ENCODE assay signal across 8 cellular contexts in genomic region chr6:106510090-106510970, GRCh38.
DNase-seq lines count a peak whose midpoint lies in the region; ATAC-seq and TF ChIP-seq lines count a peak whose summit lies in the region.

No MANE protein-coding gene starts in this region.

- H3K4me2 ChIP-seq in PC-9: peak overlapping the region; percentile 90

- no peak overlapping the region for H3K9ac ChIP-seq in rectal smooth muscle tissue (ENCODE audit: low read length)

- no peaks in the 10 kb centered on the region for H3K9me2 ChIP-seq in PC-9 (ENCODE audit: insufficient read depth)

- ATAC-seq in HG03432 (IDR thresholded peaks at IDR 0.05; ENCODE audit: unreplicated experiment): peak; percentile 43

- H3K27me3 ChIP-seq in PC-9 (ENCODE audit: insufficient read depth, low read depth) (no peaks in the 10 kb centered on the region), cardiac muscle cell (peaks cover 94% of the 10 kb centered on the region), rectal smooth muscle tissue (ENCODE audit: control insufficient read depth, insufficient read depth, low read length) (peaks cover 2% of the 10 kb centered on the region)

- no peaks in the 10 kb centered on the region for H3K36me3 ChIP-seq in PC-9 (ENCODE audit: low read depth)
- H3K36me3 ChIP-seq in cardiac muscle cell: no peaks in the 10 kb centered on the region
- no peaks in the 10 kb centered on the region for H3K36me3 ChIP-seq in rectal smooth muscle tissue (ENCODE audit: control insufficient read depth, insufficient read depth, low read length)

- intact Hi-C loops in PC-9 (cut with micrococcal nuclease; ENCODE audit: unreplicated experiment): loop anchor here (5.0 kb wide), 1 partner anchor 63 kb away; no protein-coding TSS in a partner anchor

- no TSS peak for BruUV-seq in PC-9 (replicated peaks; lab: Mats Ljungman, UMichigan)

- peaks cover 23% of the 10 kb centered on the region for H3F3A ChIP-seq in PC-9 (ENCODE audit: insufficient read depth, low read depth)

- no peaks in the 10 kb centered on the region for H4K20me1 ChIP-seq in PC-9 (ENCODE audit: insufficient read depth)

- TF ChIP-seq CTCF in PC-9 (conservative IDR thresholded peaks at IDR 0.05) (no peak), cardiac muscle cell (IDR thresholded peaks at IDR 0.05; ENCODE audit: low read depth, low read length) (no peak)

- POLR2A ChIA-PET in PC-9 (lab: Charles Lee; ENCODE audit: unreplicated experiment): no interaction called here

- DNase-seq in NCI-H2107 (lab: John Stamatoyannopoulos, UW) (peak; percentile 7), NCI-H2107 treated with DMSO at 0.1 percent for 48 hours (lab: John Stamatoyannopoulos, UW; ENCODE audit: unreplicated experiment) (no peak), PC-9 (peak; percentile 52 to 61), activated gamma-delta T cell treated with Interleukin-2 at 50 U/mL for 16 hours (peak; percentile 58), cardiac muscle cell (ENCODE audit: low read depth in 1 of 2, low spot score in 1 of 2) (peak; percentile 42 to 61), NCI-H187 (lab: John Stamatoyannopoulos, UW) (no peak)

- H3K4me3 ChIP-seq in PC-9 (peak overlapping the region; percentile 76), cardiac muscle cell (peak overlapping the region; percentile 24), rectal smooth muscle tissue (ENCODE audit: low read length) (peak overlapping the region; percentile 94)

- CTCF ChIA-PET in PC-9 (lab: Charles Lee): no interaction called here

- H3K79me2 ChIP-seq in PC-9 (ENCODE audit: low read depth): no peaks in the 10 kb centered on the region

- no peak overlapping the region for H3K27ac ChIP-seq in PC-9
- H3K27ac ChIP-seq in cardiac muscle cell: no peak overlapping the region
- no peak overlapping the region for H3K27ac ChIP-seq in rectal smooth muscle tissue (ENCODE audit: low read depth, low read length)

- peak overlapping the region; percentile 90 for H2AFZ ChIP-seq in PC-9

- H3K4me1 ChIP-seq in PC-9 (replicated peaks; ENCODE audit: insufficient read depth) (peaks cover 40% of the 10 kb centered on the region), cardiac muscle cell (ENCODE audit: low read depth) (peaks cover 9% of the 10 kb centered on the region), rectal smooth muscle tissue (ENCODE audit: control insufficient read depth, insufficient read depth, low read length) (peaks cover 3% of the 10 kb centered on the region)

- no peaks in the 10 kb centered on the region for H3K9me3 ChIP-seq in PC-9 (ENCODE audit: insufficient read depth, low read depth)
- H3K9me3 ChIP-seq in cardiac muscle cell (ENCODE audit: low read depth): no peaks in the 10 kb centered on the region

Comparison
In these comparisons a context has a peak if more than half of its experiments do, and no peak if none do; other contexts are left out.
1. DNase-seq: peak in NCI-H2107 (single experiment), PC-9 (2 of 2), activated gamma-delta T cell treated with Interleukin-2 at 50 U/mL for 16 hours (single experiment) and cardiac muscle cell (2 of 2); none in NCI-H2107 treated with DMSO at 0.1 percent for 48 hours (single experiment) and NCI-H187 (0 of 2).
2. H3K4me3 ChIP-seq: peak in every context shown above with its lines; median percentile 94 in rectal smooth muscle tissue; 76 in PC-9; 24 in cardiac muscle cell.